In the genomic region with DNA sequence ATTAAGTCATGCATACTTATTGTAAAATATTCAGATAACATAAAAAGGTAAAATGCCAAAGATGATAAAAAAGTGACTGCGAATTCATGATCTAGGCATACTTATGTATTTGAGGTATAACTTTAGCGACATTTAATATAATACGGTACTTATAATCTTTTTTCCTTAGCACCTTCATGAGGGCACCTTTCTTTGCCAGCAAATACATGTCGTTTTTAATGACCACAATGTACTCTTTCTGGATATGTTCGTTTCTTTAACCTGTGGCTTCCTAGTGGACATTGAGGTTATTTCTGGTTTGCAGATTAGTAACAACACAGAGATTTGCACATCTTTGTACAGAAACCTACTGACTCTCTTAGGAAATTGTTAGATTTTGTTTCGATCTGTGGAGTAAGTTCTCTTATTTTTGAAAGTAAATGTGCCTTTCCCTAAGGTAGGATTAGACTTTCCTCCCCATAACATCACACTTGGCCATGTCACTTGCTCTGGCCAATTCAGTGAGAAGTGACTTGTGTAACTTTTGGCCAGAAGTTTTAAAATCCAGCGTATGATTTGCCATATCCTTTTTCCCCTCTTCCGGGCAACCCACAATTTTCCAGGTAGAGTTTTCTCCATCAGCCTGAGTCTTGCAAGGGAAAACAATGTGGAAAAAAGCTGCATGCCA, we compare ENCODE assay signal across 13 cellular contexts.
"Had no signal": no experiment of that assay in that cellular context is flagged by ENCODE, and none has a peak within 500 bp of the region (broad histone marks: within the 10 kb centered on the region; RNA-seq: fewer than 3 reads in every experiment).

No MANE protein-coding gene starts in this region.

- H3K4me1 ChIP-seq: upper lobe of right lung had no signal

- H3K4me3 ChIP-seq: spleen, upper lobe of right lung had no signal

- FAIRE-seq: kidney had no signal

- ATAC-seq: activated CD4-positive, CD25-positive, alpha-beta regulatory T cell treated with anti-CD3 and anti-CD28 coated beads, Interleukin-2, amount 50 U/mL, for 24 hours; left lobe of liver; natural killer cell treated with Interleukin-12 subunit alpha and Interleukin-12 subunit beta and Interleukin-15 and Interleukin-18, amount 100 ng/mL, for 72 hours had no signal

- H3K27ac ChIP-seq: upper lobe of right lung had no signal

- DNase-seq: activated CD4-positive, alpha-beta T cell treated with anti-CD3 and anti-CD28 coated beads, Interleukin-2, amount 10 ng/mL, durations not matched to agents 7 days and 5 days; foreskin melanocyte; kidney; nucleus accumbens; retina; stimulated activated CD4-positive, alpha-beta T cell treated with anti-CD3 and anti-CD28 coated beads, Interleukin-4, amount 100 ng/mL, for 4 hours; stimulated activated naive CD4-positive, alpha-beta T cell; T-helper 9 cell; upper lobe of right lung had no signal

- H3K36me3 ChIP-seq: spleen, upper lobe of right lung had no signal

- H3K27me3 ChIP-seq: spleen, upper lobe of right lung had no signal

- H3K9me3 ChIP-seq: upper lobe of right lung had no signal
